9 cellular contexts compared by ENCODE assay signal in genomic region chr12:40325349-40325960, GRCh38.
A peak's percentile ranks its signal among the peaks of the same experiment; 100 is the strongest.
DNase-seq lines count a peak whose midpoint lies in the region; ATAC-seq and TF ChIP-seq lines count a peak whose summit lies in the region.
"Had no signal": no experiment of that assay in that cellular context is flagged by ENCODE, and none has a peak within 500 bp of the region (broad histone marks: within the 10 kb centered on the region; RNA-seq: fewer than 3 reads in every experiment).

No MANE protein-coding gene starts in this region.

- H3K4me3 ChIP-seq in right lobe of liver = no peak overlapping the region

- peaks cover 5% of the 10 kb centered on the region; the same call in 1 of the 2 replicates for H3K36me3 Mint-ChIP-seq in WTC11

- peaks cover 0 to 6% (median 0%) of the 10 kb centered on the region in 4 donors for H3K36me3 ChIP-seq in right lobe of liver

- H3K4me1 Mint-ChIP-seq in WTC11 = no peaks in the 10 kb centered on the region

- intact Hi-C loops in right lobe of liver (cut with DNase I) = no loop called here

- TF ChIP-seq POLR2A in right lobe of liver (IDR thresholded peaks at IDR 0.05) = no peak

- WGBS in right lobe of liver (ENCODE audit: insufficient coverage, low coverage, low lambda C conversion rate, missing lambda C conversion rate) = 48% methylated on average over 5 of the region's 5 CpGs

- no peak overlapping the region for H3K27ac ChIP-seq in right lobe of liver

- TF ChIP-seq CTCF in GM13977 (IDR thresholded peaks at IDR 0.05; ENCODE audit: extremely low read depth, insufficient read depth, missing control alignments) = peak; percentile 74
- no peak for TF ChIP-seq CTCF in WTC11 (IDR thresholded peaks at IDR 0.05)
- peak; percentile 37 to 70 (median 66) for TF ChIP-seq CTCF in right lobe of liver (IDR thresholded peaks at IDR 0.05)

- H3K9me3 Mint-ChIP-seq in WTC11 = peaks cover 7% of the 10 kb centered on the region

- peak; percentile 62 for DNase-seq in A172 (ENCODE audit: low spot score)
- peak; percentile 35 for DNase-seq in GM13977 (ENCODE audit: low spot score)
- peak; percentile 67 to 85 for DNase-seq in NCI-H2081 (lab: John Stamatoyannopoulos, UW)
- DNase-seq in WTC11 (ENCODE audit: low spot score) = no peak
- DNase-seq in right lobe of liver = no peak
- DNase-seq in NCI-H1930 (lab: John Stamatoyannopoulos, UW) = no peak
- DNase-seq in ecto neural progenitor cell (ENCODE audit: low spot score) = no peak

- ATAC-seq in HG02943 (IDR thresholded peaks at IDR 0.05; ENCODE audit: low read depth, unreplicated experiment) (peak; percentile 89), WTC11 (peak; percentile 96), right lobe of liver (peak; percentile 87 to 90 (median 88))

- no peaks in the 10 kb centered on the region for H3K27me3 Mint-ChIP-seq in WTC11 (ENCODE audit: low read depth)
- H3K27me3 Mint-ChIP-seq: dendritic cell treated with granulocyte-macrophage colony-stimulating factor and Interleukin-4, amounts not matched to agents 40 ng/mL and 50 ng/mL, for 4 days had no signal

- no peaks in the 10 kb centered on the region for H3K9me3 ChIP-seq in right lobe of liver

- CTCF ChIA-PET in WTC11 (lab: Charles Lee) = interaction anchor here (0.8 to 2.1 kb wide), 6 partner anchors 10 to 276 kb away, joined by 3 to 5 read pairs (median 3); no protein-coding TSS in a partner anchor

- in situ Hi-C loops in GM13977 (cut with MboI; ENCODE audit: low pct_unique_long_range_greater_than_20kb, low sequenced_read_pairs, unreplicated experiment) = loop anchor here (25.0 kb wide), 1 partner anchor 587 kb away; no protein-coding TSS in a partner anchor

- H3K27ac Mint-ChIP-seq in WTC11 = no peak overlapping the region
- H3K27ac Mint-ChIP-seq: dendritic cell treated with granulocyte-macrophage colony-stimulating factor and Interleukin-4, amounts not matched to agents 40 ng/mL and 50 ng/mL, for 4 days had no signal

- no peaks in the 10 kb centered on the region for H3K27me3 ChIP-seq in right lobe of liver

- no peaks in the 10 kb centered on the region for H3K4me1 ChIP-seq in right lobe of liver

- no peak overlapping the region for H3K4me3 Mint-ChIP-seq in WTC11
- H3K4me3 Mint-ChIP-seq: dendritic cell treated with granulocyte-macrophage colony-stimulating factor and Interleukin-4, amounts not matched to agents 40 ng/mL and 50 ng/mL, for 4 days had no signal

- POLR2A ChIA-PET in WTC11 (lab: Charles Lee) = no interaction called here

TF ChIP-seq in WTC11, 78 proteins besides CTCF, POLR2A, EP300 and RAD21:
- TF ChIP-seq PREB (CRISPR knock-in tag; IDR thresholded peaks at IDR 0.05; ENCODE audit: borderline replicate concordance) (no peak), USF2 (CRISPR knock-in tag; IDR thresholded peaks at IDR 0.05) (no peak), RELA (CRISPR knock-in tag; IDR thresholded peaks at IDR 0.05; ENCODE audit: borderline replicate concordance) (no peak), E2F4 (CRISPR knock-in tag; IDR thresholded peaks at IDR 0.05; ENCODE audit: borderline replicate concordance, low read depth) (no peak)

Comparison
In these comparisons a context has a peak if more than half of its experiments do, and no peak if none do; other contexts are left out.
1. DNase-seq: peak in A172 (single experiment), GM13977 (single experiment) and NCI-H2081 (2 of 2); none in WTC11 (single experiment), right lobe of liver (0 of 3), NCI-H1930 (0 of 2) and ecto neural progenitor cell (single experiment).
2. Peak in every context shown above with its lines, with median percentiles within 50 percentile points of each other: ATAC-seq.